ENCODE assay signal across 1 cellular context in genomic region chr11:76918941-76919386, GRCh38.
TF ChIP-seq lines count a peak whose summit lies in the region.

No MANE protein-coding gene starts in this region.

TF ChIP-seq in HCT116, 20 proteins besides CTCF, POLR2A, EP300 and RAD21 (continued from another document):
- TF ChIP-seq, protein P1, sequence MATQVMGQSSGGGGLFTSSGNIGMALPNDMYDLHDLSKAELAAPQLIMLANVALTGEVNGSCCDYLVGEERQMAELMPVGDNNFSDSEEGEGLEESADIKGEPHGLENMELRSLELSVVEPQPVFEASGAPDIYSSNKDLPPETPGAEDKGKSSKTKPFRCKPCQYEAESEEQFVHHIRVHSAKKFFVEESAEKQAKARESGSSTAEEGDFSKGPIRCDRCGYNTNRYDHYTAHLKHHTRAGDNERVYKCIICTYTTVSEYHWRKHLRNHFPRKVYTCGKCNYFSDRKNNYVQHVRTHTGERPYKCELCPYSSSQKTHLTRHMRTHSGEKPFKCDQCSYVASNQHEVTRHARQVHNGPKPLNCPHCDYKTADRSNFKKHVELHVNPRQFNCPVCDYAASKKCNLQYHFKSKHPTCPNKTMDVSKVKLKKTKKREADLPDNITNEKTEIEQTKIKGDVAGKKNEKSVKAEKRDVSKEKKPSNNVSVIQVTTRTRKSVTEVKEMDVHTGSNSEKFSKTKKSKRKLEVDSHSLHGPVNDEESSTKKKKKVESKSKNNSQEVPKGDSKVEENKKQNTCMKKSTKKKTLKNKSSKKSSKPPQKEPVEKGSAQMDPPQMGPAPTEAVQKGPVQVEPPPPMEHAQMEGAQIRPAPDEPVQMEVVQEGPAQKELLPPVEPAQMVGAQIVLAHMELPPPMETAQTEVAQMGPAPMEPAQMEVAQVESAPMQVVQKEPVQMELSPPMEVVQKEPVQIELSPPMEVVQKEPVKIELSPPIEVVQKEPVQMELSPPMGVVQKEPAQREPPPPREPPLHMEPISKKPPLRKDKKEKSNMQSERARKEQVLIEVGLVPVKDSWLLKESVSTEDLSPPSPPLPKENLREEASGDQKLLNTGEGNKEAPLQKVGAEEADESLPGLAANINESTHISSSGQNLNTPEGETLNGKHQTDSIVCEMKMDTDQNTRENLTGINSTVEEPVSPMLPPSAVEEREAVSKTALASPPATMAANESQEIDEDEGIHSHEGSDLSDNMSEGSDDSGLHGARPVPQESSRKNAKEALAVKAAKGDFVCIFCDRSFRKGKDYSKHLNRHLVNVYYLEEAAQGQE (IDR thresholded peaks at IDR 0.05; ENCODE audit: low read depth), result no peak
- TF ChIP-seq EZH2 (IDR thresholded peaks at IDR 0.05), result no peak
